ENCODE assay signal across 8 cellular contexts in the genomic region with DNA sequence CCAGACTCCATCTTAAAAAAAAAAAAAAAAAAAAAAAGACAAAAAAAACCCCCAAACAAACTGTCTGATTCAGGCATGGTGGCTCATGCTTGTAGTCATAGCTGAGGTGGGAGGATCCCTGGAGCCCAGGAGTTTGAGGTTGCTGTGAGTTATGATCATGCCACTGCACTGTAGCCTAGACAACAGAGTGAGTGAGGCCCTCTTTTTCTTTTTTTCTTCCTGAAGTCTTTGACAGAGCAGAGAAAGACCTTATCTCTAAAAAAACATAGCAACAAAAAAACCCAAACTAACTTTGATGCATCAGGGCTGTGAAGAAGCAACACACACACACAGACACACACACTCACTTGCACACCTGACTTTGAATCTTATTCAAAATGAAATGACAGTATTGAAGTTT. TPM values are rescaled to one million over a fixed set of nuclear protein-coding genes. Genes with fewer than 3 reads are reported as not detected.
DNase-seq lines count a peak whose midpoint lies in the region; ATAC-seq, FAIRE-seq and TF ChIP-seq lines count a peak whose summit lies in the region.

No MANE protein-coding gene starts in this region.

- ATAC-seq in T-cell (replicated peaks in 1 of 4) = peak; percentile 90 to 96 (median 90)

- DNase-seq in H54 (ENCODE audit: insufficient read length, low spot score) = no peak
- DNase-seq in T-cell = peak in 33 of 34 experiments; percentile 31 to 83 (median 62)
- peak; percentile 82 for DNase-seq in astrocyte of the spinal cord (ENCODE audit: low read depth, low spot score)
- peak; percentile 71 for DNase-seq in stimulated activated CD4-positive, alpha-beta T cell treated with anti-CD3 and anti-CD28 coated beads, Interleukin-2, amount 100 ng/mL, for 4 hours (ENCODE audit: low read depth)
- no peak for DNase-seq in G401 (ENCODE audit: low spot score)
- no peak for DNase-seq in pons (ENCODE audit: low spot score)
- DNase-seq in COLO829 (ENCODE audit: low spot score) = no peak
- DNase-seq in NCI-H1436 treated with DMSO at 0.1 percent for 48 hours (lab: John Stamatoyannopoulos, UW) = no peak

- POLR2A ChIA-PET in T-cell (lab: Charles Lee) = interaction anchor here (0.6 to 1.0 kb wide), 3 partner anchors 68 to 287 kb away, joined by 5 to 14 read pairs (median 7); no protein-coding TSS in a partner anchor

- TF ChIP-seq POLR2A in H54 (IDR thresholded peaks at IDR 0.05; ENCODE audit: low read depth, low read length) = no peak

- H3K4me1 Mint-ChIP-seq in T-cell = peaks cover 59 to 68% (median 64%) of the 10 kb centered on the region in 3 donors

- H3K9me3 Mint-ChIP-seq in T-cell = peaks cover 3 to 6% (median 4%) of the 10 kb centered on the region in 3 donors

- no peak for TF ChIP-seq CTCF in astrocyte of the spinal cord (IDR thresholded peaks at IDR 0.05; ENCODE audit: low read depth, low read length)

- peak; percentile 74 for FAIRE-seq in H54 (lab: Jason Lieb, UNC)

- peak overlapping the region in 1 of 3 donors; percentile 55 for H3K4me3 Mint-ChIP-seq in T-cell

- CTCF ChIA-PET in T-cell (lab: Charles Lee) = interaction anchor here in 1 of 2 donors (0.6 to 0.7 kb wide), 3 partner anchors 10 to 97 kb away, joined by 4 to 6 read pairs (median 5); no protein-coding TSS in a partner anchor

- H3K27ac Mint-ChIP-seq in T-cell = peak overlapping the region; percentile 86 to 92

- H3K4me3 ChIP-seq in astrocyte of the spinal cord (ENCODE audit: low read depth, low read length) = no peak overlapping the region

- in situ Hi-C loops in astrocyte of the spinal cord (cut with HindIII; ENCODE audit: low sequenced_read_pairs) (no loop called here), G401 (cut with HindIII; ENCODE audit: low sequenced_read_pairs) (no loop called here)

- no peaks in the 10 kb centered on the region for H3K36me3 Mint-ChIP-seq in T-cell

- no peaks in the 10 kb centered on the region for H3K27me3 Mint-ChIP-seq in T-cell

RNA-seq across cellular contexts. Expression of a gene that starts 7.7 kb away (rescaled TPM):
- 10 to 100 TPM in 4 of 5 donors, 1 to 10 TPM in 1; 8.4 to 13.6 (median 12.2) TPM for total RNA-seq in T-cell
- total RNA-seq in G401 (2014; rRNA removed; shearing (Covaris generic)) = 7.8 and 8.0 TPM in 2 replicates

Comparison
In these comparisons a context has a peak if more than half of its experiments do, and no peak if none do; other contexts are left out.
1. DNase-seq: peak in T-cell (33 of 34), astrocyte of the spinal cord (single experiment) and stimulated activated CD4-positive, alpha-beta T cell treated with anti-CD3 and anti-CD28 coated beads, Interleukin-2, amount 100 ng/mL, for 4 hours (single experiment); none in H54 (single experiment), G401 (single experiment), pons (single experiment), COLO829 (single experiment) and NCI-H1436 treated with DMSO at 0.1 percent for 48 hours (single experiment).